Comparison of ENCODE assay signal across 8 cellular contexts in genomic region chr14:55052259-55052930, GRCh38. TPM values are rescaled to one million over a fixed set of nuclear protein-coding genes. Genes with fewer than 3 reads are reported as not detected.
A peak's percentile ranks its signal among the peaks of the same experiment; 100 is the strongest.
DNase-seq lines count a peak whose midpoint lies in the region; ATAC-seq, FAIRE-seq and TF ChIP-seq lines count a peak whose summit lies in the region.

No MANE protein-coding gene starts in this region.

- FAIRE-seq in A549 (lab: Jason Lieb, UNC) = no peak
- peak; percentile 54 for FAIRE-seq in GM12892 (lab: Jason Lieb, UNC)

- H3K4me3 ChIP-seq in A549 = peak overlapping the region; percentile 95
- peak overlapping the region; percentile 88 to 94 for H3K4me3 ChIP-seq in ascending aorta
- peak overlapping the region; percentile 100 for H3K4me3 ChIP-seq in kidney epithelial cell (ENCODE audit: low read depth, low read length)
- H3K4me3 ChIP-seq in testis = peak overlapping the region; percentile 81 to 99

- no peak for TF ChIP-seq POLR2A in A549 (IDR thresholded peaks at IDR 0.05; ENCODE audit: low read length)
- no peak for TF ChIP-seq POLR2A in GM12892 (IDR thresholded peaks at IDR 0.05; ENCODE audit: low read depth, low read length)
- TF ChIP-seq POLR2A in testis (IDR thresholded peaks at IDR 0.05) = no peak

- no peak for TF ChIP-seq EP300 in A549 (IDR thresholded peaks at IDR 0.05)

- H3K9me3 ChIP-seq in A549 = no peaks in the 10 kb centered on the region
- no peaks in the 10 kb centered on the region for H3K9me3 ChIP-seq in ascending aorta
- no peaks in the 10 kb centered on the region for H3K9me3 ChIP-seq in testis

- H3K4me1 ChIP-seq in A549 = peaks cover 29% of the 10 kb centered on the region
- H3K4me1 ChIP-seq in ascending aorta = peaks cover 6 to 20% of the 10 kb centered on the region in 2 donors
- H3K4me1 ChIP-seq in testis = peaks cover 36% of the 10 kb centered on the region

- DNase-seq in A549 (ENCODE audit: low read depth in 1 of 2, low spot score in 1 of 2) = peak in 1 of 2 experiments; percentile 26
- DNase-seq in GM12892 (ENCODE audit: insufficient read length) = no peak
- DNase-seq in ascending aorta (ENCODE audit: low spot score in 2 of 2) = no peak
- DNase-seq in kidney epithelial cell (ENCODE audit: low read depth) = no peak
- no peak for DNase-seq in testis
- DNase-seq in DMS153 treated with DMSO at 0.1 percent for 48 hours (lab: John Stamatoyannopoulos, UW; ENCODE audit: unreplicated experiment) = no peak
- no peak for DNase-seq in NCI-H82 treated with DMSO at 0.1 percent for 48 hours (lab: John Stamatoyannopoulos, UW; ENCODE audit: unreplicated experiment)

- peak overlapping the region; percentile 81 for H3K4me2 ChIP-seq in A549

- H3K27me3 ChIP-seq in ascending aorta (no peaks in the 10 kb centered on the region), kidney epithelial cell (ENCODE audit: control insufficient read depth, insufficient read depth, low read length) (no peaks in the 10 kb centered on the region), testis (no peaks in the 10 kb centered on the region)

- no peak for TF ChIP-seq RAD21 in A549 (conservative IDR thresholded peaks at IDR 0.05 in 1 of 2, IDR thresholded peaks at IDR 0.05 in 1 of 2)

- WGBS in A549 (ENCODE audit: missing lambda C conversion rate) = 4% methylated on average over 14 of the region's 14 CpGs
- WGBS in testis, 2 donors = 2 to 4% methylated on average over 14 of the region's 14 CpGs

- ATAC-seq in A549 (peak; percentile 4 to 11; a peak in 3 of 6 replicates), HG03439 (IDR thresholded peaks at IDR 0.05; ENCODE audit: unreplicated experiment) (peak; percentile 10)

- TF ChIP-seq CTCF in A549 (IDR thresholded peaks at IDR 0.05) (no peak), ascending aorta (IDR thresholded peaks at IDR 0.05) (no peak), kidney epithelial cell (IDR thresholded peaks at IDR 0.05; ENCODE audit: insufficient read depth, low read length, poor library complexity, severe bottlenecking) (no peak), testis (IDR thresholded peaks at IDR 0.05) (no peak)

- CTCF ChIA-PET in A549 (lab: Yijun Ruan, JAX) = interaction anchor here (0.7 to 3.6 kb wide), 21 partner anchors 8 to 141 kb away, joined by 3 to 28 read pairs (median 11); partner anchors contain the start of genes LGALS3, SOCS4 and WDHD1

- H3K36me3 ChIP-seq in ascending aorta (no peaks in the 10 kb centered on the region), kidney epithelial cell (ENCODE audit: control insufficient read depth, insufficient read depth, low read length) (no peaks in the 10 kb centered on the region), testis (ENCODE audit: low read depth, missing control alignments) (no peaks in the 10 kb centered on the region)

- intact Hi-C loops in ascending aorta (cut with DNase I) (loop anchor here (5.0 to 10.0 kb wide), 3 partner anchors 50 to 1290 kb away; partner anchors contain the start of gene FBXO34), testis (cut with DNase I; ENCODE audit: low total_unique reads) (no loop called here)

- POLR2A ChIA-PET in A549 (lab: Yijun Ruan, JAX) = interaction anchor here (1.0 to 1.9 kb wide), 9 partner anchors 7 to 50 kb away, joined by 3 to 43 read pairs (median 6); partner anchors contain the start of genes SOCS4 and WDHD1

- peak overlapping the region; percentile 98 to 100 for H3K27ac ChIP-seq in A549
- peak overlapping the region; percentile 99 to 100 for H3K27ac ChIP-seq in ascending aorta
- peak overlapping the region; percentile 97 to 100 for H3K27ac ChIP-seq in testis

TF ChIP-seq in A549, 52 proteins besides CTCF, POLR2A, EP300 and RAD21:
- no peak for TF ChIP-seq ZSCAN20 (CRISPR knock-in tag; IDR thresholded peaks at IDR 0.05)
- TF ChIP-seq HOXA7 (CRISPR knock-in tag; IDR thresholded peaks at IDR 0.05) = 0 out of 2 replicates have a peak, but pooled peaks have one; percentile 70
- 0 out of 2 replicates have a peak, but pooled peaks have one; percentile 12 for TF ChIP-seq RARB (CRISPR knock-in tag; IDR thresholded peaks at IDR 0.05)
- peak; percentile 41; the same call in 1 of the 2 replicates for TF ChIP-seq HMGXB4 (CRISPR knock-in tag; IDR thresholded peaks at IDR 0.05; ENCODE audit: borderline replicate concordance)
- TF ChIP-seq FOXS1 (CRISPR knock-in tag; IDR thresholded peaks at IDR 0.05) = no peak
- no peak for TF ChIP-seq ZNF302 (CRISPR knock-in tag; IDR thresholded peaks at IDR 0.05)
- TF ChIP-seq PHF8 (IDR thresholded peaks at IDR 0.05; ENCODE audit: borderline replicate concordance, low read depth) = no peak
- no peak for TF ChIP-seq E2F6 (IDR thresholded peaks at IDR 0.05; ENCODE audit: borderline replicate concordance, low read depth)
- no peak for TF ChIP-seq HES2 (IDR thresholded peaks at IDR 0.05)
- TF ChIP-seq JUN (IDR thresholded peaks at IDR 0.05) = no peak
- TF ChIP-seq RCOR1 (IDR thresholded peaks at IDR 0.05; ENCODE audit: low read depth, low read length) = no peak
- TF ChIP-seq MAZ (IDR thresholded peaks at IDR 0.05; ENCODE audit: borderline replicate concordance, low read depth, low read length) = no peak
- no peak for TF ChIP-seq CHD4 (IDR thresholded peaks at IDR 0.05; ENCODE audit: borderline replicate concordance)
- TF ChIP-seq GATA3 (IDR thresholded peaks at IDR 0.05; ENCODE audit: borderline replicate concordance) = no peak

RNA-seq across cellular contexts. Expression of gene MAPK1IP1L, which starts 0.9 kb away (rescaled TPM):
- 72.3 and 76.1 TPM in 2 replicates for polyA plus RNA-seq in A549 (2011; rRNA removed)
- polyA plus RNA-seq in A549 (2012; cell fraction: cytosol; rRNA removed) = 145 and 182 TPM in 2 replicates
- 144 and 188 TPM in 2 replicates for polyA plus RNA-seq in A549 (2012; cell fraction: nucleus; rRNA removed)
- polyA plus RNA-seq in A549 (2017; fragmentation: RNase III; extraction: RNeasy Plus Mini Kit Qiagen cat#74134 plus additional on column Dnase treatment) = 42.9 to 48.2 TPM (median 43.0 TPM) in 3 replicates
- polyA minus RNA-seq in A549 (2011; rRNA and poly(A)+ RNA removed) = 284 and 330 TPM in 2 replicates
- 54.4 TPM for polyA plus RNA-seq in GM12892 (2012; ENCODE audit: missing spikeins)
- total RNA-seq in ascending aorta = 51.8 TPM
- total RNA-seq in kidney epithelial cell = 114 and 147 TPM in 2 replicates
- total RNA-seq in testis = 100 to 1,000 TPM; 105 to 146 TPM
- 87.0 TPM for polyA plus RNA-seq in testis (ENCODE audit: insufficient read depth, low read depth, low replicate concordance)

RNA-seq across cellular contexts. Expression of gene SOCS4, which starts 25.4 kb away (rescaled TPM):
- polyA plus RNA-seq in A549 (2011; rRNA removed) (15.3 and 15.9 TPM in 2 replicates), A549 (2017; fragmentation: RNase III; extraction: RNeasy Plus Mini Kit Qiagen cat#74134 plus additional on column Dnase treatment) (16.4 to 20.7 TPM (median 18.4 TPM) in 3 replicates), testis (ENCODE audit: insufficient read depth, low read depth, low replicate concordance) (7.5 TPM)
- 3.0 TPM in 2 replicates for polyA plus RNA-seq in A549 (2012; cell fraction: cytosol; rRNA removed)
- 1.6 and 2.8 TPM in 2 replicates for polyA plus RNA-seq in A549 (2012; cell fraction: nucleus; rRNA removed)
- polyA minus RNA-seq in A549 (2011; rRNA and poly(A)+ RNA removed) = 26.5 and 26.9 TPM in 2 replicates
- 12.3 TPM for polyA plus RNA-seq in GM12892 (2012; ENCODE audit: missing spikeins)
- total RNA-seq in ascending aorta (12.9 TPM), kidney epithelial cell (18.6 and 18.7 TPM in 2 replicates), testis (10 to 100 TPM in 1 of 2 donors, 1 to 10 TPM in 1; 7.7 to 11.4 TPM)

RNA-seq across cellular contexts. Expression of gene WDHD1, which starts 25.5 kb away (rescaled TPM):
- 21.1 and 35.6 TPM in 2 replicates for polyA plus RNA-seq in A549 (2011; rRNA removed)
- polyA plus RNA-seq in A549 (2012; cell fraction: cytosol; rRNA removed) = 5.8 and 6.0 TPM in 2 replicates
- polyA plus RNA-seq in A549 (2012; cell fraction: nucleus; rRNA removed) = 3.5 and 3.9 TPM in 2 replicates
- polyA plus RNA-seq in A549 (2017; fragmentation: RNase III; extraction: RNeasy Plus Mini Kit Qiagen cat#74134 plus additional on column Dnase treatment) = 14.4 to 16.3 TPM (median 16.0 TPM) in 3 replicates
- 17.9 and 19.7 TPM in 2 replicates for polyA minus RNA-seq in A549 (2011; rRNA and poly(A)+ RNA removed)
- polyA plus RNA-seq in GM12892 (2012; ENCODE audit: missing spikeins) = 21.5 TPM
- total RNA-seq in ascending aorta = 0.11 TPM
- 7.6 and 8.0 TPM in 2 replicates for total RNA-seq in kidney epithelial cell
- total RNA-seq in testis = 10 to 100 TPM in 1 of 2 donors, 1 to 10 TPM in 1; 9.0 to 10.4 TPM
- polyA plus RNA-seq in testis (ENCODE audit: insufficient read depth, low read depth, low replicate concordance) = 5.2 TPM
